Comparison of ENCODE assay signal across 22 cellular contexts in the genomic region with DNA sequence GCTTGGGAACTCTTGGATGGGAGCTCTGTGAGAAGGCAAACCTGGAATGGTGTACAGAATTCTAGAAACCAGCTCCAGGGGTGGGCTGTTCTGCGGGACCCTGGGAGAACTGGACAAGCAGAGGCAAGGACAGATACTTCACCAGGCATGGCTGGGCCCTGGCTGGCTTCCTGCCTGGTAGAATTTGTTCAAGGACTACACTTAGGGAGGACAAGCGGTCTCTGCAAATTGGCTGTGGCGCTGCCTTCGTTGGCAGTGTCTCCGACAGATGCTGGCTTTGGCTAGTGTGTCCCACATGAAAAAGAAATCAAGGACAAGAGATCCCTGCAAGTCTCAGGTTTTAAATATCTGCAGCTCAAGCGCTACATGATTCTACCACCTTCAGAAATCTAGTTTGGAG. TPM values are rescaled to one million over a fixed set of nuclear protein-coding genes. Genes with fewer than 3 reads are reported as not detected.
DNase-seq lines count a peak whose midpoint lies in the region; ATAC-seq lines count a peak whose summit lies in the region.
"Had no signal": no experiment of that assay in that cellular context is flagged by ENCODE, and none has a peak within 500 bp of the region (broad histone marks: within the 10 kb centered on the region; RNA-seq: fewer than 3 reads in every experiment).

No MANE protein-coding gene starts in this region.

- no peak for ATAC-seq in activated T-cell treated with anti-CD3 and anti-CD28 coated beads, Interleukin-2, amount 50 U/mL, for 4 hours
- ATAC-seq in T-helper 17 cell: no peak
- peak; percentile 12 for ATAC-seq in left lobe of liver
- ATAC-seq: activated CD8-positive, alpha-beta T cell treated with anti-CD3 and anti-CD28 coated beads for 36 hours; gastroesophageal sphincter had no signal

- H3K9me3 ChIP-seq in T-helper 17 cell (ENCODE audit: control insufficient read depth, low read length, poor library complexity, severe bottlenecking): no peaks in the 10 kb centered on the region
- H3K9me3 ChIP-seq: BLaER1, gastroesophageal sphincter, SK-N-SH had no signal

- no peaks in the 10 kb centered on the region for H3K27me3 Mint-ChIP-seq in activated T-cell treated with anti-CD3 and anti-CD28 coated beads, Interleukin-2, amount 50 U/mL, for 24 hours
- H3K27me3 Mint-ChIP-seq in activated T-cell treated with anti-CD3 and anti-CD28 coated beads, Interleukin-2, amount 50 U/mL, for 4 hours (ENCODE audit: low read depth): no peaks in the 10 kb centered on the region
- H3K27me3 Mint-ChIP-seq in T-helper 17 cell: no peaks in the 10 kb centered on the region
- H3K27me3 Mint-ChIP-seq: activated CD8-positive, alpha-beta T cell treated with anti-CD3 and anti-CD28 coated beads for 36 hours; activated naive CD4-positive, alpha-beta T cell treated with anti-CD3 and anti-CD28 coated beads, Interleukin-2, amount 50 U/mL, for 24 hours; IgD-negative memory B cell had no signal

- DNase-seq in activated T-cell treated with anti-CD3 and anti-CD28 coated beads, Interleukin-2, amount 50 U/mL, for 24 hours: peak; percentile 17
- DNase-seq in activated T-cell treated with anti-CD3 and anti-CD28 coated beads, Interleukin-2, amount 50 U/mL, for 4 hours: no peak
- DNase-seq in T-helper 17 cell (no peak), left lobe of liver (ENCODE audit: low spot score) (peak; percentile 59), superior temporal gyrus (ENCODE audit: extremely low spot score) (peak; percentile 64), HK-2 (ENCODE audit: unreplicated experiment) (no peak), NCI-H524 (lab: John Stamatoyannopoulos, UW) (no peak)
- DNase-seq in activated CD4-positive, alpha-beta T cell treated with anti-CD3 and anti-CD28 coated beads, Interleukin-2, amount 50 U/mL, for 1 hour: no peak
- DNase-seq: activated CD4-positive, CD25-positive, alpha-beta regulatory T cell; activated CD8-positive, alpha-beta T cell treated with anti-CD3 and anti-CD28 coated beads for 36 hours; activated T-cell treated with anti-CD3 and anti-CD28 coated beads, Interleukin-2, amount 50 U/mL, for 48 hours; effector CD4-positive, alpha-beta T cell; kidney; mesenchymal stem cell; NCI-H1694 treated with DMSO at 0.1 percent for 48 hours; SK-N-SH; stimulated activated CD4-positive, alpha-beta T cell treated with anti-CD3 and anti-CD28 coated beads, Interleukin-4, amount 100 ng/mL, for 4 hours had no signal

- no peak overlapping the region for H3K4me3 Mint-ChIP-seq in activated T-cell treated with anti-CD3 and anti-CD28 coated beads, Interleukin-2, amount 50 U/mL, for 24 hours
- no peak overlapping the region for H3K4me3 Mint-ChIP-seq in activated T-cell treated with anti-CD3 and anti-CD28 coated beads, Interleukin-2, amount 50 U/mL, for 4 hours
- no peak overlapping the region for H3K4me3 Mint-ChIP-seq in T-helper 17 cell
- H3K4me3 Mint-ChIP-seq: activated CD8-positive, alpha-beta T cell treated with anti-CD3 and anti-CD28 coated beads for 36 hours; activated naive CD4-positive, alpha-beta T cell treated with anti-CD3 and anti-CD28 coated beads, Interleukin-2, amount 50 U/mL, for 24 hours; IgD-negative memory B cell; nephron had no signal

- H3K36me3 Mint-ChIP-seq in activated T-cell treated with anti-CD3 and anti-CD28 coated beads, Interleukin-2, amount 50 U/mL, for 24 hours (ENCODE audit: low read depth): peaks cover 58% of the 10 kb centered on the region
- peaks cover 9% of the 10 kb centered on the region for H3K36me3 Mint-ChIP-seq in activated T-cell treated with anti-CD3 and anti-CD28 coated beads, Interleukin-2, amount 50 U/mL, for 4 hours (ENCODE audit: insufficient read depth)
- peaks cover 5% of the 10 kb centered on the region for H3K36me3 Mint-ChIP-seq in T-helper 17 cell (ENCODE audit: low read depth)

- H3K4me1 Mint-ChIP-seq in activated T-cell treated with anti-CD3 and anti-CD28 coated beads, Interleukin-2, amount 50 U/mL, for 24 hours (ENCODE audit: low read depth): peaks cover 11% of the 10 kb centered on the region
- H3K4me1 Mint-ChIP-seq in activated T-cell treated with anti-CD3 and anti-CD28 coated beads, Interleukin-2, amount 50 U/mL, for 4 hours (ENCODE audit: low read depth): peaks cover 10% of the 10 kb centered on the region
- peaks cover 19% of the 10 kb centered on the region for H3K4me1 Mint-ChIP-seq in T-helper 17 cell

- no peak overlapping the region for H3K27ac Mint-ChIP-seq in activated T-cell treated with anti-CD3 and anti-CD28 coated beads, Interleukin-2, amount 50 U/mL, for 24 hours
- peak overlapping the region; percentile 14 for H3K27ac Mint-ChIP-seq in T-helper 17 cell
- H3K27ac Mint-ChIP-seq: activated naive CD4-positive, alpha-beta T cell treated with anti-CD3 and anti-CD28 coated beads, Interleukin-2, amount 50 U/mL, for 24 hours; nephron had no signal

- H3K9me3 Mint-ChIP-seq in activated T-cell treated with anti-CD3 and anti-CD28 coated beads, Interleukin-2, amount 50 U/mL, for 24 hours: no peaks in the 10 kb centered on the region
- H3K9me3 Mint-ChIP-seq in activated T-cell treated with anti-CD3 and anti-CD28 coated beads, Interleukin-2, amount 50 U/mL, for 4 hours: no peaks in the 10 kb centered on the region
- H3K9me3 Mint-ChIP-seq: activated CD8-positive, alpha-beta T cell treated with anti-CD3 and anti-CD28 coated beads for 36 hours; activated naive CD4-positive, alpha-beta T cell treated with anti-CD3 and anti-CD28 coated beads, Interleukin-2, amount 50 U/mL, for 24 hours; IgD-negative memory B cell; nephron had no signal

RNA-seq across cellular contexts. Expression of a gene that starts 12.4 kb away (rescaled TPM):
- total RNA-seq in activated T-cell treated with anti-CD3 and anti-CD28 coated beads, Interleukin-2, amount 50 U/mL, for 4 hours: 10 to 100 TPM; 28.8 to 32.2 (median 28.8) TPM
- 10 to 100 TPM; 17.0 to 22.0 TPM for total RNA-seq in T-helper 17 cell
- 15.5 TPM for total RNA-seq in left lobe of liver

Comparison
In these comparisons a context has a peak if more than half of its experiments do, and no peak if none do; other contexts are left out.
1. DNase-seq: peak in activated T-cell treated with anti-CD3 and anti-CD28 coated beads, Interleukin-2, amount 50 U/mL, for 24 hours (single experiment), left lobe of liver (single experiment) and superior temporal gyrus (single experiment); none in activated T-cell treated with anti-CD3 and anti-CD28 coated beads, Interleukin-2, amount 50 U/mL, for 4 hours (single experiment), T-helper 17 cell (0 of 3), activated CD4-positive, alpha-beta T cell treated with anti-CD3 and anti-CD28 coated beads, Interleukin-2, amount 50 U/mL, for 1 hour (single experiment), HK-2 (single experiment) and NCI-H524 (0 of 2).